In the genomic region with DNA sequence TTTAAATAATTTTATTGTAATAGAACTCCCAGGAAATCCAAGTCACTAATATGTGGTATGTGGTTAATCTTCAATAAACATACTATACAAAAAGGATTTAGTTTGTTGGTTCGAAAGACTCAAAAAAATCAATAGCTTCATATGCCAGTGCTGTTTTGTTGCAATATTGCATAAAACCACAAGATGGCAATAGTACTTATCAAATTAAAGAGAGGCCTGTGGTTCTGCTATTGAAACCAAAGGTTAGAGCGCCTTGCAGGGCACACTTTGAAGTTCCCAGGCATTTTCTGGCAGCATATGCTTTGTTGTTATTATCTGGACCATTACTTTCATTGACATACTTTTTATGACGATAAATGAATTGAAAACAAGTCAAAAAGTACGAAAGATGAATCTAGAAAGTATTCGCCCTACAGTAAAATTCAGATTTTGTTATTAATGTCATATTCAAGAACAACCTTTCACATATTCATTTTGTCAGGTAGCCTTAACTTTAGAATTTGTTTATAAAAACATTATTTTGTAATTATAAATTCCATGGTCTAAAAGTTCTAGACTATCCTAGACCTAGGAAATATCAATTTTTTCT, we compare ENCODE assay signal across 8 cellular contexts.
DNase-seq lines count a peak whose midpoint lies in the region; ATAC-seq, FAIRE-seq and TF ChIP-seq lines count a peak whose summit lies in the region.

No MANE protein-coding gene starts in this region.

- H3K9me3 ChIP-seq in GM12878 (replicated peaks; ENCODE audit: control insufficient read depth, insufficient read depth, low read length): peaks cover 6% of the 10 kb centered on the region; the same call in 2 of the 3 replicates
- H3K9me3 ChIP-seq in iPS DF 6.9 (ENCODE audit: control insufficient read depth, insufficient read depth, low read length): no peaks in the 10 kb centered on the region

- TF ChIP-seq RAD21 in GM12878 (IDR thresholded peaks at IDR 0.05; ENCODE audit: insufficient read depth, low read depth, low read length): peak; percentile 86

- H3K79me2 ChIP-seq in GM12878 (ENCODE audit: control insufficient read depth, insufficient read depth, low read length): no peaks in the 10 kb centered on the region

- H3K4me2 ChIP-seq in GM12878 (ENCODE audit: control insufficient read depth, insufficient read depth): no peak overlapping the region

- H3K36me3 ChIP-seq in GM12878 (ENCODE audit: control insufficient read depth in 2 of 2, insufficient read depth in 2 of 2, low read length in 1 of 2): no peaks in the 10 kb centered on the region
- no peaks in the 10 kb centered on the region for H3K36me3 ChIP-seq in iPS DF 6.9 (ENCODE audit: control insufficient read depth, insufficient read depth, low read length)

- H3K4me3 Mint-ChIP-seq in stimulated activated memory B cell treated with anti-CD40 and anti-IgM and Interleukin-4, amounts not matched to agents 10 μg/mL and 1 μg/mL and 100 μg/mL, for 72 hours: no peak overlapping the region

- CTCF ChIA-PET in GM12878 (lab: Yijun Ruan, JAX): interaction anchor here (0.6 to 5.2 kb wide), 47 partner anchors 9 to 675 kb away, joined by 3 to 94 read pairs (median 4); no protein-coding TSS in a partner anchor

- RAD21 ChIA-PET in GM12878 (lab: Charles Lee; ENCODE audit: unreplicated experiment): interaction anchor here (0.6 to 2.9 kb wide), 30 partner anchors 9 to 884 kb away, joined by 3 to 29 read pairs (median 5); no protein-coding TSS in a partner anchor

- H3K27me3 Mint-ChIP-seq in stimulated activated memory B cell treated with anti-CD40 and anti-IgM and Interleukin-4, amounts not matched to agents 10 μg/mL and 1 μg/mL and 100 μg/mL, for 72 hours: no peaks in the 10 kb centered on the region

- ATAC-seq in GM12878: peak; percentile 78
- peak; percentile 47 for ATAC-seq in stimulated activated memory B cell treated with anti-CD40 and anti-IgM and Interleukin-4, amounts not matched to agents 10 μg/mL and 1 μg/mL and 100 μg/mL, for 72 hours

- no peaks in the 10 kb centered on the region for H3K36me3 Mint-ChIP-seq in stimulated activated memory B cell treated with anti-CD40 and anti-IgM and Interleukin-4, amounts not matched to agents 10 μg/mL and 1 μg/mL and 100 μg/mL, for 72 hours

- no peaks in the 10 kb centered on the region for H3K4me1 Mint-ChIP-seq in stimulated activated memory B cell treated with anti-CD40 and anti-IgM and Interleukin-4, amounts not matched to agents 10 μg/mL and 1 μg/mL and 100 μg/mL, for 72 hours

- no peaks in the 10 kb centered on the region for H3K9me3 Mint-ChIP-seq in stimulated activated memory B cell treated with anti-CD40 and anti-IgM and Interleukin-4, amounts not matched to agents 10 μg/mL and 1 μg/mL and 100 μg/mL, for 72 hours

- DNase-seq in DMS79 (lab: John Stamatoyannopoulos, UW) (peak; percentile 11), GM20000 (ENCODE audit: low spot score) (peak; percentile 24), HT1080 (ENCODE audit: low read depth) (peak; percentile 71), NCI-H774 (lab: John Stamatoyannopoulos, UW) (peak; percentile 58), GM12878 (ENCODE audit: low read depth, low spot score) (peak; percentile 26), iPS DF 6.9 (ENCODE audit: low read depth, low spot score) (peak; percentile 45)
- DNase-seq in activated effector memory CD4-positive, alpha-beta T cell treated with Interleukin-2 at 50 U/mL for 16 hours: no peak

- FAIRE-seq in GM12878 (lab: Jason Lieb, UNC): peak; percentile 83

- no TSS peak for BruUV-seq in GM12878 (replicated peaks; lab: Mats Ljungman, UMichigan)

- H4K20me1 ChIP-seq in GM12878 (ENCODE audit: control insufficient read depth, insufficient read depth): no peaks in the 10 kb centered on the region

- POLR2A ChIA-PET in GM12878 (lab: Charles Lee): no interaction called here

- no peaks in the 10 kb centered on the region for H3K27me3 ChIP-seq in GM12878 (replicated peaks in 1 of 2; ENCODE audit: control insufficient read depth in 2 of 2, insufficient read depth in 2 of 2, low read length in 1 of 2)
- no peaks in the 10 kb centered on the region for H3K27me3 ChIP-seq in iPS DF 6.9 (ENCODE audit: control insufficient read depth, insufficient read depth, low read length)

- no peak overlapping the region for H2AFZ ChIP-seq in GM12878 (ENCODE audit: control insufficient read depth, low read depth, low read length)

- TF ChIP-seq EP300 in GM12878 (IDR thresholded peaks at IDR 0.05; ENCODE audit: borderline replicate concordance in 1 of 2, control insufficient read depth in 1 of 2, low read depth in 2 of 2, low read length in 2 of 2): no peak

- WGBS in GM12878 (ENCODE audit: insufficient coverage, insufficient replicate concordance, low lambda C conversion rate, missing lambda C conversion rate): 25% methylated on average over 5 of the region's 5 CpGs
- no CpG with 5 or more reads among the region's 5 CpGs for WGBS in iPS DF 6.9 (ENCODE audit: insufficient coverage, insufficient read length)

- H3K4me3 ChIP-seq in GM12878 (no peak overlapping the region), iPS DF 6.9 (ENCODE audit: low read length) (no peak overlapping the region)

- in situ Hi-C loops in GM12878 (cut with MboI): loop anchor here (5.0 kb wide), 1 partner anchor 294 kb away; no protein-coding TSS in a partner anchor

- no peak for TF ChIP-seq CTCF in GM20000 (IDR thresholded peaks at IDR 0.05; ENCODE audit: extremely low read depth, missing control alignments)
- TF ChIP-seq CTCF in GM12878 (IDR thresholded peaks at IDR 0.05 in 2 of 3, conservative IDR thresholded peaks at IDR 0.05 in 1 of 3; ENCODE audit: control insufficient read depth in 2 of 3, extremely low read depth in 1 of 3, insufficient read depth in 1 of 3, low read depth in 3 of 3, low read length in 3 of 3): peak; percentile 38 to 60 (median 55); a peak in 5 of 6 replicates

- H3K4me1 ChIP-seq in GM12878 (ENCODE audit: control insufficient read depth, insufficient read depth, low read length) (no peaks in the 10 kb centered on the region), iPS DF 6.9 (ENCODE audit: control insufficient read depth, insufficient read depth, low read length) (no peaks in the 10 kb centered on the region)

- H3K27ac ChIP-seq in GM12878 (ENCODE audit: control insufficient read depth, insufficient read depth) (no peak overlapping the region), iPS DF 6.9 (ENCODE audit: low read length) (no peak overlapping the region)

- no peak for TF ChIP-seq POLR2A in GM12878 (IDR thresholded peaks at IDR 0.05; ENCODE audit: low read depth, low read length)

- H3K9ac ChIP-seq in GM12878 (ENCODE audit: control insufficient read depth, insufficient read depth, low read length): no peak overlapping the region

- intact Hi-C loops in GM12878 (cut with micrococcal nuclease; ENCODE audit: unreplicated experiment): loop anchor here (1.0 to 2.0 kb wide), 4 partner anchors 112 to 293 kb away; no protein-coding TSS in a partner anchor

- SMC1A ChIA-PET in GM12878 (lab: Charles Lee; ENCODE audit: uncharacterized antibody, unreplicated experiment): interaction anchor here (0.6 to 4.0 kb wide), 45 partner anchors 9 to 294 kb away, joined by 3 to 51 read pairs (median 4); no protein-coding TSS in a partner anchor

- H3K27ac Mint-ChIP-seq in stimulated activated memory B cell treated with anti-CD40 and anti-IgM and Interleukin-4, amounts not matched to agents 10 μg/mL and 1 μg/mL and 100 μg/mL, for 72 hours: no peak overlapping the region

TF ChIP-seq in GM12878, 131 proteins besides CTCF, POLR2A, EP300 and RAD21:
- TF ChIP-seq SMC3 (IDR thresholded peaks at IDR 0.05; ENCODE audit: borderline replicate concordance, low read length): peak; percentile 77
- TF ChIP-seq, protein P1, sequence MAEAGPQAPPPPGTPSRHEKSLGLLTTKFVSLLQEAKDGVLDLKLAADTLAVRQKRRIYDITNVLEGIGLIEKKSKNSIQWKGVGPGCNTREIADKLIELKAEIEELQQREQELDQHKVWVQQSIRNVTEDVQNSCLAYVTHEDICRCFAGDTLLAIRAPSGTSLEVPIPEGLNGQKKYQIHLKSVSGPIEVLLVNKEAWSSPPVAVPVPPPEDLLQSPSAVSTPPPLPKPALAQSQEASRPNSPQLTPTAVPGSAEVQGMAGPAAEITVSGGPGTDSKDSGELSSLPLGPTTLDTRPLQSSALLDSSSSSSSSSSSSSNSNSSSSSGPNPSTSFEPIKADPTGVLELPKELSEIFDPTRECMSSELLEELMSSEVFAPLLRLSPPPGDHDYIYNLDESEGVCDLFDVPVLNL (IDR thresholded peaks at IDR 0.05; ENCODE audit: low read depth, low read length): no peak
- 0 out of 2 replicates have a peak, but pooled peaks have one; percentile 14 for TF ChIP-seq NR2F1 (conservative IDR thresholded peaks at IDR 0.05)
- TF ChIP-seq RUNX3 (IDR thresholded peaks at IDR 0.05; ENCODE audit: low read length): peak; percentile 67
TF ChIP-seq in GM12878: peak in this region for 3.
